Comparison of ENCODE assay signal across 4 cellular contexts in genomic region chr20:31426891-31427551, GRCh38. TPM values are rescaled to one million over a fixed set of nuclear protein-coding genes. Genes with fewer than 3 reads are reported as not detected.
"Had no signal": no experiment of that assay in that cellular context is flagged by ENCODE, and none has a peak within 500 bp of the region (broad histone marks: within the 10 kb centered on the region; RNA-seq: fewer than 3 reads in every experiment).

No MANE protein-coding gene starts in this region.

RNA-seq across cellular contexts. Expression of gene DEFB123, which starts 13.4 kb away (rescaled TPM):
- total RNA-seq: LHCN-M2, M059J, MCF 10A, NCI-H460 had no signal

RNA-seq across cellular contexts. Expression of gene DEFB121, which starts 21.0 kb away (rescaled TPM):
- total RNA-seq: LHCN-M2, M059J, MCF 10A, NCI-H460 had no signal

RNA-seq across cellular contexts. Expression of gene DEFB119, which starts 36.6 kb away (rescaled TPM):
- total RNA-seq: LHCN-M2, M059J, MCF 10A, NCI-H460 had no signal

RNA-seq across cellular contexts. Expression of gene DEFB124, which starts 47.9 kb away (rescaled TPM):
- total RNA-seq: LHCN-M2, M059J, MCF 10A, NCI-H460 had no signal

RNA-seq across cellular contexts. Expression of gene REM1, which starts 48.1 kb away (rescaled TPM):
- total RNA-seq: LHCN-M2, M059J, MCF 10A, NCI-H460 had no signal
